ENCODE assay signal across 9 cellular contexts in genomic region chr1:210779259-210779658, GRCh38.
"Had no signal": no experiment of that assay in that cellular context is flagged by ENCODE, and none has a peak within 500 bp of the region (broad histone marks: within the 10 kb centered on the region; RNA-seq: fewer than 3 reads in every experiment).

No MANE protein-coding gene starts in this region.

- H3K9me3 ChIP-seq: HAP-1 had no signal

- ATAC-seq: HCT116, K562 had no signal

- H3K36me3 ChIP-seq: HAP-1 had no signal

- H3K27ac ChIP-seq: GM23248 had no signal

- DNase-seq: GM23248, GOT3, H7, HFFc6, IMR-90, KG1 had no signal

- H3K4me1 ChIP-seq: HAP-1 had no signal

- H3K4me3 ChIP-seq: GM23248, HAP-1, K562 had no signal
